16 cellular contexts compared by ENCODE assay signal in the genomic region with DNA sequence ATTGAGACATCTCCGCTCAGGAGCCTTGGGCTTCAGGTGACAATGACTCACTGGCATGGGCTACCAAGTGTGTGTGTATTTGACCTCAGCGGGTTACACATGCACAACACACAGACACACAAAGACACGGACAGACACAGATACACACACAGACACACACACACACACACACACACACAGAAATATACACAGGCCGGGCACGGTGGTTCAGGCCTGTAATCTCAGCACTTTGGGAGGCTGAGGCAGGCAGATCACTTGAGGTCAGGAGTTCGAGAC. TPM values are rescaled to one million over a fixed set of nuclear protein-coding genes. Genes with fewer than 3 reads are reported as not detected.
DNase-seq lines count a peak whose midpoint lies in the region; ATAC-seq and TF ChIP-seq lines count a peak whose summit lies in the region.
"Had no signal": no experiment of that assay in that cellular context is flagged by ENCODE, and none has a peak within 500 bp of the region (broad histone marks: within the 10 kb centered on the region; RNA-seq: fewer than 3 reads in every experiment).

No MANE protein-coding gene starts in this region.

- no peak overlapping the region for H2BK5ac ChIP-seq in neuronal stem cell (ENCODE audit: low read length)
- H2BK5ac ChIP-seq in mesenchymal stem cell (ENCODE audit: low read depth, low read length, poor library complexity, severe bottlenecking), result no peak overlapping the region

- no peaks in the 10 kb centered on the region for H3K79me1 ChIP-seq in neuronal stem cell (ENCODE audit: low read depth, low read length)
- H3K79me1 ChIP-seq in mesenchymal stem cell (replicated peaks; ENCODE audit: low read length, poor library complexity, severe bottlenecking), result no peaks in the 10 kb centered on the region

- H2AK5ac ChIP-seq in neuronal stem cell (ENCODE audit: low read depth, low read length) (peak overlapping the region; percentile 66), mesenchymal stem cell (ENCODE audit: low read length, severe bottlenecking) (no peak overlapping the region)

- no peaks in the 10 kb centered on the region for H3K9me3 ChIP-seq in CD8-positive, alpha-beta T cell (ENCODE audit: low read length)
- H3K9me3 ChIP-seq in neuronal stem cell (replicated peaks in 1 of 2; ENCODE audit: control insufficient read depth in 2 of 2, insufficient read depth in 1 of 2, low read depth in 1 of 2, low read length in 2 of 2) (peaks cover 0 to 1% of the 10 kb centered on the region in 2 donors), HAP-1 (no peaks in the 10 kb centered on the region), mesenchymal stem cell (ENCODE audit: control insufficient read depth, low read length) (no peaks in the 10 kb centered on the region), WERI-Rb-1 (ENCODE audit: severe bottlenecking) (no peaks in the 10 kb centered on the region)

- H3K9ac ChIP-seq in neuronal stem cell (ENCODE audit: low read depth, low read length, poor library complexity) (no peak overlapping the region), mesenchymal stem cell (ENCODE audit: low read length) (no peak overlapping the region)

- H3K4me1 Mint-ChIP-seq in activated naive CD4-positive, alpha-beta T cell treated with anti-CD3 and anti-CD28 coated beads, Interleukin-2, amount 50 U/mL, for 24 hours, result peaks cover 45% of the 10 kb centered on the region
- peaks cover 36% of the 10 kb centered on the region for H3K4me1 Mint-ChIP-seq in CD8-positive, alpha-beta T cell (ENCODE audit: low read depth)
- H3K4me1 Mint-ChIP-seq in activated CD8-positive, alpha-beta T cell treated with anti-CD3 and anti-CD28 coated beads for 36 hours (ENCODE audit: low read depth), result peaks cover 32% of the 10 kb centered on the region

- TF ChIP-seq CTCF in CD8-positive, alpha-beta T cell (IDR thresholded peaks at IDR 0.05), result no peak
- no peak for TF ChIP-seq CTCF in activated CD8-positive, alpha-beta T cell treated with anti-CD3 and anti-CD28 coated beads for 36 hours (IDR thresholded peaks at IDR 0.05)
- TF ChIP-seq CTCF in WERI-Rb-1 (IDR thresholded peaks at IDR 0.05; ENCODE audit: low read depth, low read length), result no peak

- WGBS in neuronal stem cell (ENCODE audit: extremely low coverage in 2 of 2, insufficient read length in 2 of 2, insufficient replicate concordance in 1 of 2), 2 donors, result no CpG with 5 or more reads among the region's 6 CpGs
- WGBS in mesenchymal stem cell, result 95% methylated on average over 6 of the region's 6 CpGs

- H3K23ac ChIP-seq in neuronal stem cell (ENCODE audit: low read depth, low read length, poor library complexity) (no peak overlapping the region), mesenchymal stem cell (ENCODE audit: low read length in 2 of 2) (no peak overlapping the region)

- no peak overlapping the region for H3K27ac ChIP-seq in CD8-positive, alpha-beta T cell (ENCODE audit: low read depth, low read length)
- H3K27ac ChIP-seq in neuronal stem cell (replicated peaks; ENCODE audit: low read length), result no peak overlapping the region
- H3K27ac ChIP-seq in mesenchymal stem cell (ENCODE audit: low read length, poor library complexity, severe bottlenecking), result no peak overlapping the region
- no peak overlapping the region for H3K27ac ChIP-seq in WERI-Rb-1

- CTCF ChIA-PET in CD8-positive, alpha-beta T cell (lab: Charles Lee), result interaction anchor here (0.6 kb wide), 1 partner anchor 265 kb away, joined by 4 read pairs; no protein-coding TSS in a partner anchor
- CTCF ChIA-PET in activated CD8-positive, alpha-beta T cell treated with anti-CD3 and anti-CD28 coated beads for 36 hours (lab: Charles Lee), result interaction anchor here (0.9 to 2.2 kb wide), 2 partner anchors 98 to 111 kb away, joined by 3 to 11 read pairs; no protein-coding TSS in a partner anchor

- no peaks in the 10 kb centered on the region for H3K36me3 Mint-ChIP-seq in activated naive CD4-positive, alpha-beta T cell treated with anti-CD3 and anti-CD28 coated beads, Interleukin-2, amount 50 U/mL, for 24 hours
- H3K36me3 Mint-ChIP-seq in CD8-positive, alpha-beta T cell, result no peaks in the 10 kb centered on the region
- H3K36me3 Mint-ChIP-seq in activated CD8-positive, alpha-beta T cell treated with anti-CD3 and anti-CD28 coated beads for 36 hours (ENCODE audit: low read depth), result no peaks in the 10 kb centered on the region

- H3K4me2 ChIP-seq in neuronal stem cell (ENCODE audit: insufficient read depth, low read length, poor library complexity, severe bottlenecking), result no peak overlapping the region
- no peak overlapping the region for H3K4me2 ChIP-seq in mesenchymal stem cell (ENCODE audit: low read length, poor library complexity, severe bottlenecking)

- POLR2A ChIA-PET in CD8-positive, alpha-beta T cell (lab: Charles Lee), result no interaction called here
- POLR2A ChIA-PET in activated CD8-positive, alpha-beta T cell treated with anti-CD3 and anti-CD28 coated beads for 36 hours (lab: Charles Lee), result interaction anchor here (1.0 kb wide), 1 partner anchor 105 kb away, joined by 3 read pairs; no protein-coding TSS in a partner anchor

- DNase-seq in activated naive CD4-positive, alpha-beta T cell (lab: John Stamatoyannopoulos, UW), result no peak
- DNase-seq in CD8-positive, alpha-beta T cell, result peak in 1 of 7 experiments; percentile 31
- DNase-seq in activated CD8-positive, alpha-beta T cell treated with anti-CD3 and anti-CD28 coated beads for 36 hours, result peak; percentile 35
- DNase-seq in neuronal stem cell (ENCODE audit: low spot score), result no peak
- no peak for DNase-seq in HAP-1 (ENCODE audit: low spot score in 2 of 2)
- DNase-seq in mesenchymal stem cell, result no peak
- DNase-seq in WERI-Rb-1, result no peak
- DNase-seq: C1 segment of cervical spinal cord, GDM1, KG1, NCI-H1048, NCI-H1694, NCI-H510A treated with DMSO at 0.1 percent for 48 hours had no signal

- peak overlapping the region; percentile 75 for H3K27ac Mint-ChIP-seq in activated naive CD4-positive, alpha-beta T cell treated with anti-CD3 and anti-CD28 coated beads, Interleukin-2, amount 50 U/mL, for 24 hours
- peak overlapping the region; percentile 37 for H3K27ac Mint-ChIP-seq in CD8-positive, alpha-beta T cell
- peak overlapping the region; percentile 76 for H3K27ac Mint-ChIP-seq in activated CD8-positive, alpha-beta T cell treated with anti-CD3 and anti-CD28 coated beads for 36 hours

- H2BK15ac ChIP-seq in neuronal stem cell (ENCODE audit: low read length), result no peak overlapping the region
- no peak overlapping the region for H2BK15ac ChIP-seq in mesenchymal stem cell (ENCODE audit: low read depth, poor library complexity, severe bottlenecking)

- in situ Hi-C loops in HAP-1 (cut with MboI; ENCODE audit: low sequenced_read_pairs), result no loop called here

- H3K4me3 Mint-ChIP-seq in activated naive CD4-positive, alpha-beta T cell treated with anti-CD3 and anti-CD28 coated beads, Interleukin-2, amount 50 U/mL, for 24 hours, result no peak overlapping the region
- no peak overlapping the region for H3K4me3 Mint-ChIP-seq in CD8-positive, alpha-beta T cell
- no peak overlapping the region for H3K4me3 Mint-ChIP-seq in activated CD8-positive, alpha-beta T cell treated with anti-CD3 and anti-CD28 coated beads for 36 hours

- no peaks in the 10 kb centered on the region for H3K27me3 Mint-ChIP-seq in activated naive CD4-positive, alpha-beta T cell treated with anti-CD3 and anti-CD28 coated beads, Interleukin-2, amount 50 U/mL, for 24 hours
- no peaks in the 10 kb centered on the region for H3K27me3 Mint-ChIP-seq in CD8-positive, alpha-beta T cell (ENCODE audit: low read depth)
- no peaks in the 10 kb centered on the region for H3K27me3 Mint-ChIP-seq in activated CD8-positive, alpha-beta T cell treated with anti-CD3 and anti-CD28 coated beads for 36 hours

- H3K36me3 ChIP-seq in CD8-positive, alpha-beta T cell (ENCODE audit: insufficient read depth, low read length), result no peaks in the 10 kb centered on the region
- H3K36me3 ChIP-seq in neuronal stem cell (replicated peaks in 1 of 2; ENCODE audit: control insufficient read depth in 2 of 2, insufficient read depth in 2 of 2, low read length in 2 of 2), result no peaks in the 10 kb centered on the region
- no peaks in the 10 kb centered on the region for H3K36me3 ChIP-seq in HAP-1 (replicated peaks)
- H3K36me3 ChIP-seq in mesenchymal stem cell (ENCODE audit: control insufficient read depth in 1 of 2, insufficient read depth in 2 of 2, low read depth in 1 of 2, low read length in 2 of 2), result no peaks in the 10 kb centered on the region
- H3K36me3 ChIP-seq in WERI-Rb-1, result no peaks in the 10 kb centered on the region

- no peak overlapping the region for H3K4ac ChIP-seq in neuronal stem cell (ENCODE audit: low read length)
- no peak overlapping the region for H3K4ac ChIP-seq in mesenchymal stem cell (ENCODE audit: low read depth in 1 of 2, low read length in 2 of 2)

- no peaks in the 10 kb centered on the region for H3K9me3 Mint-ChIP-seq in activated naive CD4-positive, alpha-beta T cell treated with anti-CD3 and anti-CD28 coated beads, Interleukin-2, amount 50 U/mL, for 24 hours
- no peaks in the 10 kb centered on the region for H3K9me3 Mint-ChIP-seq in CD8-positive, alpha-beta T cell
- no peaks in the 10 kb centered on the region for H3K9me3 Mint-ChIP-seq in activated CD8-positive, alpha-beta T cell treated with anti-CD3 and anti-CD28 coated beads for 36 hours

- H3K18ac ChIP-seq in neuronal stem cell (ENCODE audit: low read length) (peak overlapping the region; percentile 29), mesenchymal stem cell (ENCODE audit: low read depth in 1 of 2, low read length in 2 of 2) (no peak overlapping the region)

- H3K14ac ChIP-seq in neuronal stem cell (ENCODE audit: low read length) (no peak overlapping the region), mesenchymal stem cell (ENCODE audit: low read length in 2 of 2) (no peak overlapping the region)

- no peak overlapping the region for H2AFZ ChIP-seq in neuronal stem cell (ENCODE audit: low read length)
- no peak overlapping the region for H2AFZ ChIP-seq in mesenchymal stem cell (ENCODE audit: low read depth, low read length)

- no peak overlapping the region for H4K91ac ChIP-seq in neuronal stem cell (ENCODE audit: low read depth, low read length, poor library complexity)
- no peak overlapping the region for H4K91ac ChIP-seq in mesenchymal stem cell (ENCODE audit: low read length)

- H2BK12ac ChIP-seq in neuronal stem cell (ENCODE audit: low read length), result no peak overlapping the region
- no peak overlapping the region for H2BK12ac ChIP-seq in mesenchymal stem cell (ENCODE audit: low read length in 2 of 2)

- H3K4me1 ChIP-seq in CD8-positive, alpha-beta T cell (ENCODE audit: insufficient read depth, low read length), result peaks cover 37% of the 10 kb centered on the region
- peaks cover 0 to 9% of the 10 kb centered on the region in 2 donors for H3K4me1 ChIP-seq in neuronal stem cell (ENCODE audit: control insufficient read depth in 2 of 2, insufficient read depth in 1 of 2, low read depth in 1 of 2, low read length in 2 of 2)
- no peaks in the 10 kb centered on the region for H3K4me1 ChIP-seq in HAP-1
- no peaks in the 10 kb centered on the region for H3K4me1 ChIP-seq in mesenchymal stem cell (ENCODE audit: control insufficient read depth, insufficient read depth, low read depth, low read length)

- no peak for ATAC-seq in CD8-positive, alpha-beta T cell
- no peak for ATAC-seq in activated CD8-positive, alpha-beta T cell treated with anti-CD3 and anti-CD28 coated beads for 36 hours
- ATAC-seq: Panc1, Right ventricle myocardium inferior had no signal

- intact Hi-C loops in CD8-positive, alpha-beta T cell (cut with DNase I, micrococcal nuclease), result loop anchor here (5.0 kb wide), 2 partner anchors 56 to 61 kb away; a partner anchor contains a TSS
- intact Hi-C loops in activated CD8-positive, alpha-beta T cell treated with anti-CD3 and anti-CD28 coated beads for 36 hours (cut with micrococcal nuclease), result no loop called here

- H4K8ac ChIP-seq in neuronal stem cell (ENCODE audit: low read depth, low read length) (no peak overlapping the region), mesenchymal stem cell (ENCODE audit: low read length) (no peak overlapping the region)

- H3K27me3 ChIP-seq in CD8-positive, alpha-beta T cell (ENCODE audit: insufficient read depth, low read length), result no peaks in the 10 kb centered on the region
- no peaks in the 10 kb centered on the region for H3K27me3 ChIP-seq in neuronal stem cell (ENCODE audit: control insufficient read depth in 3 of 3, insufficient read depth in 3 of 3, low read depth in 1 of 3, low read length in 3 of 3)
- no peaks in the 10 kb centered on the region for H3K27me3 ChIP-seq in HAP-1 (ENCODE audit: low read depth)
- H3K27me3 ChIP-seq in mesenchymal stem cell (ENCODE audit: control insufficient read depth in 1 of 2, insufficient read depth in 1 of 2, low read length in 2 of 2), result peaks cover 23 to 36% of the 10 kb centered on the region in 2 experiments
- no peaks in the 10 kb centered on the region for H3K27me3 ChIP-seq in WERI-Rb-1 (ENCODE audit: insufficient read depth, low read depth, severe bottlenecking)

- H2BK120ac ChIP-seq in neuronal stem cell (ENCODE audit: low read depth, low read length) (no peak overlapping the region), mesenchymal stem cell (ENCODE audit: low read depth, low read length) (no peak overlapping the region)

- H3K4me3 ChIP-seq in CD8-positive, alpha-beta T cell (ENCODE audit: low read depth, low read length), result no peak overlapping the region
- H3K4me3 ChIP-seq in neuronal stem cell (ENCODE audit: low read length in 2 of 2) (no peak overlapping the region), HAP-1 (no peak overlapping the region), mesenchymal stem cell (ENCODE audit: insufficient read depth in 1 of 2, low read depth in 1 of 2, low read length in 2 of 2) (no peak overlapping the region), WERI-Rb-1 (ENCODE audit: low read depth, low read length) (no peak overlapping the region)

RNA-seq across cellular contexts. Expression of a gene that starts 58.1 kb away (rescaled TPM):
- 100 to 1,000 TPM; 119 to 123 TPM for total RNA-seq in CD8-positive, alpha-beta T cell
- total RNA-seq in activated CD8-positive, alpha-beta T cell treated with anti-CD3 and anti-CD28 coated beads for 36 hours, result 10 to 100 TPM; 12.1 to 12.7 TPM
- polyA plus RNA-seq in neuronal stem cell (2013, experiment 1 of 2), result 1.4 TPM
- 1.8 TPM for polyA plus RNA-seq in neuronal stem cell (2013, experiment 2 of 2)
- polyA plus RNA-seq in mesenchymal stem cell (2013, experiment 1 of 2), result 3.1 TPM
- 3.1 TPM for polyA plus RNA-seq in mesenchymal stem cell (2013, experiment 2 of 2)

Comparison
In these comparisons a context has a peak if more than half of its experiments do, and no peak if none do; other contexts are left out.
1. RNA of a gene that starts 58.1 kb away (total RNA-seq): 119 to 123 TPM in CD8-positive, alpha-beta T cell; 12.1 to 12.7 TPM in activated CD8-positive, alpha-beta T cell treated with anti-CD3 and anti-CD28 coated beads for 36 hours; every median in the first group is over 4 times any median in the second.
2. Peak in every context shown above with its lines, with median percentiles within 50 percentile points of each other: H3K27ac Mint-ChIP-seq.